In the genomic region with DNA sequence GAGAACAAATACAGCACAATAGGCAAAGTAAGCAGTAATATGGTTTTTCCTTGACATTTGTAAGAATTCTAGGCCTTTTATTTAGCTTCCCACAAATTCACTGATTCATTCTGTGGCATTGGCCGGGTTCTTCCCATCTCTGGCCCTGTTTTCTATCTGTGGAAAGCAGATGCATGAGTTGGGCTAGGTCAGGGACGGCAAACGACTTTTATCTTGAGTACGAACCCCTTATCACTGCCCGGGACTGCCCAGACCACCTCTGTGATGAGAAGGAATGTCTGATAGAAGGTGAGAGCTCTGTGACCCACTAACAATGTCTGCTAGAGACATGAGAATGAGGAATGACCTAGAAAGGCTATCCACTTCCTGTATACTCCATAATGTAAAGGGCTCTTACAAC, we compare ENCODE assay signal across 1 cellular context.
TF ChIP-seq lines count a peak whose summit lies in the region.

No MANE protein-coding gene starts in this region.

TF ChIP-seq in K562, 482 proteins besides CTCF, POLR2A, EP300 and RAD21 (continued from another document and continues in another):
- TF ChIP-seq HOMEZ (CRISPR knock-in tag; IDR thresholded peaks at IDR 0.05) (no peak), TRIM28 (IDR thresholded peaks at IDR 0.05) (no peak), ZNF316 (IDR thresholded peaks at IDR 0.05) (no peak), FOXM1 (IDR thresholded peaks at IDR 0.05; ENCODE audit: low read depth) (peak; percentile 90), FOXM1 (CRISPR knock-in tag; IDR thresholded peaks at IDR 0.05; ENCODE audit: low read depth) (no peak), ZNF175 (CRISPR knock-in tag; IDR thresholded peaks at IDR 0.05; ENCODE audit: low read depth) (no peak), SIRT6 (IDR thresholded peaks at IDR 0.05; ENCODE audit: low read depth, low read length) (no peak), SP2 (IDR thresholded peaks at IDR 0.05; ENCODE audit: extremely low read depth, low read depth, low read length, poor library complexity, severe bottlenecking) (no peak), SIX5 (IDR thresholded peaks at IDR 0.05; ENCODE audit: borderline replicate concordance in 1 of 2, insufficient read depth in 1 of 2, low read depth in 1 of 2, low read length in 2 of 2) (no peak), ELF2 (CRISPR knock-in tag; IDR thresholded peaks at IDR 0.05) (no peak), ZNF655 (CRISPR knock-in tag; IDR thresholded peaks at IDR 0.05) (no peak), EWSR1 (IDR thresholded peaks at IDR 0.05; ENCODE audit: borderline replicate concordance, low read depth, partially characterized antibody) (no peak), ZNF121 (CRISPR knock-in tag; conservative IDR thresholded peaks at IDR 0.05) (no peak), ZNF668 (CRISPR knock-in tag; IDR thresholded peaks at IDR 0.05) (no peak), ZNF184 (CRISPR knock-in tag; IDR thresholded peaks at IDR 0.05) (no peak), ZKSCAN1 (IDR thresholded peaks at IDR 0.05; ENCODE audit: low read depth, low read length) (no peak), SNIP1 (IDR thresholded peaks at IDR 0.05; ENCODE audit: low read depth) (no peak), MEF2A (IDR thresholded peaks at IDR 0.05; ENCODE audit: control insufficient read depth, low read depth, low read length) (no peak), CXXC5 (CRISPR knock-in tag; IDR thresholded peaks at IDR 0.05) (peak; percentile 96), JUNB (CRISPR knock-in tag; conservative IDR thresholded peaks at IDR 0.05) (no peak), XRCC3 (IDR thresholded peaks at IDR 0.05) (no peak), HMGN3 (IDR thresholded peaks at IDR 0.05; ENCODE audit: borderline replicate concordance, extremely low read depth, insufficient read length, low read depth, low read length) (peak; percentile 79), CTCFL (IDR thresholded peaks at IDR 0.05; ENCODE audit: borderline replicate concordance, insufficient read depth, low read depth, low read length, poor library complexity, severe bottlenecking) (no peak), PYGO2 (tag; IDR thresholded peaks at IDR 0.05) (no peak), GABPB1 (CRISPR knock-in tag; IDR thresholded peaks at IDR 0.05) (no peak), REST (CRISPR knock-in tag; IDR thresholded peaks at IDR 0.05; ENCODE audit: low read depth) (no peak), ZNF699 (CRISPR knock-in tag; IDR thresholded peaks at IDR 0.05; ENCODE audit: insufficient replicate concordance) (no peak), ZNF23 (CRISPR knock-in tag; IDR thresholded peaks at IDR 0.05) (no peak), SMARCA4 (IDR thresholded peaks at IDR 0.05) (peak; percentile 95), HNRNPK (IDR thresholded peaks at IDR 0.05; ENCODE audit: low read depth, low read length, poor library complexity, severe bottlenecking) (no peak), GTF2B (IDR thresholded peaks at IDR 0.05; ENCODE audit: extremely low read depth, insufficient read length) (no peak), ZEB2 (IDR thresholded peaks at IDR 0.05) (peak; percentile 67), MTA1 (IDR thresholded peaks at IDR 0.05; ENCODE audit: borderline replicate concordance) (peak; percentile 20; the same call in 1 of the 2 replicates), ZHX1 (conservative IDR thresholded peaks at IDR 0.05; ENCODE audit: low read length) (no peak), HDAC1 (IDR thresholded peaks at IDR 0.05) (peak; percentile 35 to 46; a peak in 2 of 4 replicates), PHF8 (IDR thresholded peaks at IDR 0.05; ENCODE audit: borderline replicate concordance, low read length) (no peak), BACH1 (tag; IDR thresholded peaks at IDR 0.05) (no peak), HINFP (tag; conservative IDR thresholded peaks at IDR 0.05; ENCODE audit: low read depth) (no peak), MAFK (IDR thresholded peaks at IDR 0.05; ENCODE audit: low read length) (no peak), KDM4B (IDR thresholded peaks at IDR 0.05; ENCODE audit: borderline replicate concordance in 2 of 2, low read depth in 1 of 2) (no peak), ZNF3 (CRISPR knock-in tag; IDR thresholded peaks at IDR 0.05) (no peak), CBFA2T2 (conservative IDR thresholded peaks at IDR 0.05) (peak; percentile 97)
- TF ChIP-seq, protein P1, sequence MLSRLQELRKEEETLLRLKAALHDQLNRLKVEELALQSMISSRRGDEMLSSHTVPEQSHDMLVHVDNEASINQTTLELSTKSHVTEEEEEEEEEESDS (CRISPR knock-in tag; IDR thresholded peaks at IDR 0.05), result no peak
- TF ChIP-seq, protein P2, sequence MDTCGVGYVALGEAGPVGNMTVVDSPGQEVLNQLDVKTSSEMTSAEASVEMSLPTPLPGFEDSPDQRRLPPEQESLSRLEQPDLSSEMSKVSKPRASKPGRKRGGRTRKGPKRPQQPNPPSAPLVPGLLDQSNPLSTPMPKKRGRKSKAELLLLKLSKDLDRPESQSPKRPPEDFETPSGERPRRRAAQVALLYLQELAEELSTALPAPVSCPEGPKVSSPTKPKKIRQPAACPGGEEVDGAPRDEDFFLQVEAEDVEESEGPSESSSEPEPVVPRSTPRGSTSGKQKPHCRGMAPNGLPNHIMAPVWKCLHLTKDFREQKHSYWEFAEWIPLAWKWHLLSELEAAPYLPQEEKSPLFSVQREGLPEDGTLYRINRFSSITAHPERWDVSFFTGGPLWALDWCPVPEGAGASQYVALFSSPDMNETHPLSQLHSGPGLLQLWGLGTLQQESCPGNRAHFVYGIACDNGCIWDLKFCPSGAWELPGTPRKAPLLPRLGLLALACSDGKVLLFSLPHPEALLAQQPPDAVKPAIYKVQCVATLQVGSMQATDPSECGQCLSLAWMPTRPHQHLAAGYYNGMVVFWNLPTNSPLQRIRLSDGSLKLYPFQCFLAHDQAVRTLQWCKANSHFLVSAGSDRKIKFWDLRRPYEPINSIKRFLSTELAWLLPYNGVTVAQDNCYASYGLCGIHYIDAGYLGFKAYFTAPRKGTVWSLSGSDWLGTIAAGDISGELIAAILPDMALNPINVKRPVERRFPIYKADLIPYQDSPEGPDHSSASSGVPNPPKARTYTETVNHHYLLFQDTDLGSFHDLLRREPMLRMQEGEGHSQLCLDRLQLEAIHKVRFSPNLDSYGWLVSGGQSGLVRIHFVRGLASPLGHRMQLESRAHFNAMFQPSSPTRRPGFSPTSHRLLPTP (IDR thresholded peaks at IDR 0.05; ENCODE audit: borderline replicate concordance, extremely low read depth, insufficient read length), result no peak
- TF ChIP-seq, protein P3, sequence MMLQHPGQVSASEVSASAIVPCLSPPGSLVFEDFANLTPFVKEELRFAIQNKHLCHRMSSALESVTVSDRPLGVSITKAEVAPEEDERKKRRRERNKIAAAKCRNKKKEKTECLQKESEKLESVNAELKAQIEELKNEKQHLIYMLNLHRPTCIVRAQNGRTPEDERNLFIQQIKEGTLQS (IDR thresholded peaks at IDR 0.05), result no peak
- TF ChIP-seq, protein P3 (CRISPR knock-in tag; conservative IDR thresholded peaks at IDR 0.05), result no peak
- TF ChIP-seq, protein P4, sequence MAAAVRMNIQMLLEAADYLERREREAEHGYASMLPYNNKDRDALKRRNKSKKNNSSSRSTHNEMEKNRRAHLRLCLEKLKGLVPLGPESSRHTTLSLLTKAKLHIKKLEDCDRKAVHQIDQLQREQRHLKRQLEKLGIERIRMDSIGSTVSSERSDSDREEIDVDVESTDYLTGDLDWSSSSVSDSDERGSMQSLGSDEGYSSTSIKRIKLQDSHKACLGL (CRISPR knock-in tag; IDR thresholded peaks at IDR 0.05; ENCODE audit: borderline replicate concordance, poor library complexity, severe bottlenecking), result no peak
